Comparison of ENCODE assay signal across 22 cellular contexts in genomic region chr1:53689736-53690401, GRCh38. TPM values are rescaled to one million over a fixed set of nuclear protein-coding genes. Genes with fewer than 3 reads are reported as not detected.
DNase-seq lines count a peak whose midpoint lies in the region; ATAC-seq, FAIRE-seq and TF ChIP-seq lines count a peak whose summit lies in the region.
"Had no signal": no experiment of that assay in that cellular context is flagged by ENCODE, and none has a peak within 500 bp of the region (broad histone marks: within the 10 kb centered on the region; RNA-seq: fewer than 3 reads in every experiment).

No MANE protein-coding gene starts in this region.

- no peaks in the 10 kb centered on the region for H3K9me2 ChIP-seq in SK-N-SH

- peak overlapping the region; percentile 95 for H3K27ac Mint-ChIP-seq in osteocyte (ENCODE audit: unreplicated experiment)

- H3F3A ChIP-seq in SK-N-SH (replicated peaks; ENCODE audit: insufficient read depth), result peaks cover 4% of the 10 kb centered on the region

- H3K4me1 ChIP-seq in SK-N-SH (ENCODE audit: control insufficient read depth in 1 of 2, insufficient read depth in 2 of 2, low read depth in 1 of 2, low read length in 1 of 2), result peaks cover 15 to 50% of the 10 kb centered on the region in 2 experiments; a peak in 1 of 4 replicates

- H3K36me3 ChIP-seq in SK-N-SH (replicated peaks in 1 of 2; ENCODE audit: control insufficient read depth in 1 of 2, insufficient read depth in 2 of 2, low read length in 1 of 2) (no peaks in the 10 kb centered on the region), bronchial epithelial cell (ENCODE audit: control insufficient read depth, insufficient read depth, low read length) (no peaks in the 10 kb centered on the region)

- FAIRE-seq in bronchial epithelial cell (lab: Jason Lieb, UNC), result peak; percentile 43
- FAIRE-seq: HepG2 had no signal

- H3K27ac ChIP-seq in SK-N-SH (ENCODE audit: low read depth in 2 of 2, low read length in 1 of 2), result no peak overlapping the region; a peak in 1 of 4 replicates
- H3K27ac ChIP-seq: 22Rv1 had no signal

- ATAC-seq in SK-N-SH treated with all-trans-retinoic acid at 6 μM for 48 hours (no peak), left colon (no peak)
- ATAC-seq: HCT116, HepG2 had no signal

- POLR2A ChIA-PET in SK-N-SH (lab: Yijun Ruan, JAX), result no interaction called here

- no peak for TF ChIP-seq EP300 in SK-N-SH (IDR thresholded peaks at IDR 0.05; ENCODE audit: borderline replicate concordance in 1 of 2, low read depth in 1 of 2, low read length in 1 of 2)

- H3K9me3 Mint-ChIP-seq in osteocyte (ENCODE audit: unreplicated experiment), result no peaks in the 10 kb centered on the region

- DNase-seq in SK-N-SH (peak; percentile 50), bronchial epithelial cell (ENCODE audit: low read depth) (no peak), glomerular visceral epithelial cell (ENCODE audit: extremely low spot score) (peak; percentile 28), osteocyte (ENCODE audit: extremely low spot score, unreplicated experiment) (no peak), left colon (no peak), globus pallidus (ENCODE audit: low spot score) (no peak)
- DNase-seq in activated CD4-positive, CD25-positive, alpha-beta regulatory T cell (lab: John Stamatoyannopoulos, UW), result no peak
- DNase-seq: Calu3; DMS79 treated with DMSO at 0.1 percent for 48 hours; Kasumi-1; NCI-H1105 treated with DMSO at 0.1 percent for 48 hours; NCI-H2029; NCI-H446; NCI-H524 treated with DMSO at 0.1 percent for 48 hours; NCI-H82; NK-92 treated with Interleukin-12 subunit alpha and Interleukin-12 subunit beta, amount 100 ng/mL, for 24 hours; SHP77 treated with DMSO at 0.1 percent for 48 hours; SW 1271 had no signal

- no peak overlapping the region for H3K4me2 ChIP-seq in SK-N-SH

- H2AFZ ChIP-seq in SK-N-SH (ENCODE audit: low read depth), result no peak overlapping the region

- H3K9ac ChIP-seq in SK-N-SH, result no peak overlapping the region

- no peaks in the 10 kb centered on the region for H3K9me3 ChIP-seq in SK-N-SH

- peaks cover 2% of the 10 kb centered on the region for H3K36me3 Mint-ChIP-seq in osteocyte (ENCODE audit: unreplicated experiment)

- WGBS in SK-N-SH (ENCODE audit: low lambda C conversion rate), result 78% methylated on average over 12 of the region's 13 CpGs

- no peak for TF ChIP-seq CTCF in SK-N-SH (IDR thresholded peaks at IDR 0.05)
- TF ChIP-seq CTCF in bronchial epithelial cell (IDR thresholded peaks at IDR 0.05; ENCODE audit: insufficient read depth, low read length, severe bottlenecking), result no peak
- no peak for TF ChIP-seq CTCF in osteocyte (IDR thresholded peaks at IDR 0.05)

- no peaks in the 10 kb centered on the region for H3K27me3 ChIP-seq in SK-N-SH (ENCODE audit: insufficient read depth)
- H3K27me3 ChIP-seq in bronchial epithelial cell (ENCODE audit: control insufficient read depth, insufficient read depth, low read length), result peaks cover 15% of the 10 kb centered on the region

- no peaks in the 10 kb centered on the region for H3K79me2 ChIP-seq in SK-N-SH (ENCODE audit: insufficient read depth)

- TF ChIP-seq RAD21 in SK-N-SH (IDR thresholded peaks at IDR 0.05; ENCODE audit: low read length), result no peak

- intact Hi-C loops in left colon (cut with DNase I, micrococcal nuclease), result no loop called here

- H3K4me3 ChIP-seq in SK-N-SH (ENCODE audit: low read depth in 2 of 2, low read length in 1 of 2), result no peak overlapping the region
- no peak overlapping the region for H3K4me3 ChIP-seq in bronchial epithelial cell (ENCODE audit: low read depth, low read length)

- CTCF ChIA-PET in SK-N-SH (lab: Yijun Ruan, JAX), result interaction anchor here (1.1 to 2.7 kb wide), 3 partner anchors 13 to 246 kb away, joined by 3 to 11 read pairs (median 4); no protein-coding TSS in a partner anchor

- H4K20me1 ChIP-seq in SK-N-SH (ENCODE audit: insufficient read depth), result no peaks in the 10 kb centered on the region

- no peaks in the 10 kb centered on the region for H3K27me3 Mint-ChIP-seq in osteocyte (ENCODE audit: unreplicated experiment)

- no peak overlapping the region for H3K4me3 Mint-ChIP-seq in osteocyte (ENCODE audit: unreplicated experiment)

- H3K4me1 Mint-ChIP-seq in osteocyte (ENCODE audit: unreplicated experiment), result peaks cover 99% of the 10 kb centered on the region

TF ChIP-seq in SK-N-SH, 30 proteins besides CTCF, POLR2A, EP300 and RAD21:
- TF ChIP-seq TEAD4 (IDR thresholded peaks at IDR 0.05; ENCODE audit: borderline replicate concordance, insufficient read depth) (no peak), GATA2 (CRISPR knock-in tag; IDR thresholded peaks at IDR 0.05) (peak; percentile 45)

TF ChIP-seq in SK-N-SH treated with all-trans-retinoic acid at 6 μM for 48 hours, 23 proteins besides CTCF, POLR2A, EP300 and RAD21 (continues in another document):
- TF ChIP-seq ZNF565 (CRISPR knock-in tag; conservative IDR thresholded peaks at IDR 0.05; ENCODE audit: low read depth) (no peak), PPARA (CRISPR knock-in tag; IDR thresholded peaks at IDR 0.05; ENCODE audit: borderline replicate concordance) (no peak), RARB (CRISPR knock-in tag; IDR thresholded peaks at IDR 0.05) (no peak), ZFP30 (CRISPR knock-in tag; IDR thresholded peaks at IDR 0.05) (no peak), ARNTL (CRISPR knock-in tag; IDR thresholded peaks at IDR 0.05; ENCODE audit: borderline replicate concordance, low read depth) (no peak), OSR1 (CRISPR knock-in tag; IDR thresholded peaks at IDR 0.05) (no peak), ISL1 (CRISPR knock-in tag; IDR thresholded peaks at IDR 0.05) (no peak), CSDC2 (CRISPR knock-in tag; IDR thresholded peaks at IDR 0.05) (no peak), GLIS3 (CRISPR knock-in tag; IDR thresholded peaks at IDR 0.05) (no peak), ZNF8 (CRISPR knock-in tag; IDR thresholded peaks at IDR 0.05) (no peak), ZFP3 (CRISPR knock-in tag; IDR thresholded peaks at IDR 0.05) (no peak)
- TF ChIP-seq, protein P1, sequence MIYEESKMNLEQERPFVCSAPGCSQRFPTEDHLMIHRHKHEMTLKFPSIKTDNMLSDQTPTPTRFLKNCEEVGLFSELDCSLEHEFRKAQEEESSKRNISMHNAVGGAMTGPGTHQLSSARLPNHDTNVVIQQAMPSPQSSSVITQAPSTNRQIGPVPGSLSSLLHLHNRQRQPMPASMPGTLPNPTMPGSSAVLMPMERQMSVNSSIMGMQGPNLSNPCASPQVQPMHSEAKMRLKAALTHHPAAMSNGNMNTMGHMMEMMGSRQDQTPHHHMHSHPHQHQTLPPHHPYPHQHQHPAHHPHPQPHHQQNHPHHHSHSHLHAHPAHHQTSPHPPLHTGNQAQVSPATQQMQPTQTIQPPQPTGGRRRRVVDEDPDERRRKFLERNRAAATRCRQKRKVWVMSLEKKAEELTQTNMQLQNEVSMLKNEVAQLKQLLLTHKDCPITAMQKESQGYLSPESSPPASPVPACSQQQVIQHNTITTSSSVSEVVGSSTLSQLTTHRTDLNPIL (CRISPR knock-in tag; IDR thresholded peaks at IDR 0.05; ENCODE audit: low read depth), result no peak
- TF ChIP-seq, protein P2, sequence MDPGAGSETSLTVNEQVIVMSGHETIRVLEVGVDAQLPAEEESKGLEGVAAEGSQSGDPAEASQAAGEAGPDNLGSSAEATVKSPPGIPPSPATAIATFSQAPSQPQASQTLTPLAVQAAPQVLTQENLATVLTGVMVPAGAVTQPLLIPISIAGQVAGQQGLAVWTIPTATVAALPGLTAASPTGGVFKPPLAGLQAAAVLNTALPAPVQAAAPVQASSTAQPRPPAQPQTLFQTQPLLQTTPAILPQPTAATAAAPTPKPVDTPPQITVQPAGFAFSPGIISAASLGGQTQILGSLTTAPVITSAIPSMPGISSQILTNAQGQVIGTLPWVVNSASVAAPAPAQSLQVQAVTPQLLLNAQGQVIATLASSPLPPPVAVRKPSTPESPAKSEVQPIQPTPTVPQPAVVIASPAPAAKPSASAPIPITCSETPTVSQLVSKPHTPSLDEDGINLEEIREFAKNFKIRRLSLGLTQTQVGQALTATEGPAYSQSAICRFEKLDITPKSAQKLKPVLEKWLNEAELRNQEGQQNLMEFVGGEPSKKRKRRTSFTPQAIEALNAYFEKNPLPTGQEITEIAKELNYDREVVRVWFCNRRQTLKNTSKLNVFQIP (CRISPR knock-in tag; IDR thresholded peaks at IDR 0.05; ENCODE audit: borderline replicate concordance, low read depth), result no peak
- TF ChIP-seq, protein P3, sequence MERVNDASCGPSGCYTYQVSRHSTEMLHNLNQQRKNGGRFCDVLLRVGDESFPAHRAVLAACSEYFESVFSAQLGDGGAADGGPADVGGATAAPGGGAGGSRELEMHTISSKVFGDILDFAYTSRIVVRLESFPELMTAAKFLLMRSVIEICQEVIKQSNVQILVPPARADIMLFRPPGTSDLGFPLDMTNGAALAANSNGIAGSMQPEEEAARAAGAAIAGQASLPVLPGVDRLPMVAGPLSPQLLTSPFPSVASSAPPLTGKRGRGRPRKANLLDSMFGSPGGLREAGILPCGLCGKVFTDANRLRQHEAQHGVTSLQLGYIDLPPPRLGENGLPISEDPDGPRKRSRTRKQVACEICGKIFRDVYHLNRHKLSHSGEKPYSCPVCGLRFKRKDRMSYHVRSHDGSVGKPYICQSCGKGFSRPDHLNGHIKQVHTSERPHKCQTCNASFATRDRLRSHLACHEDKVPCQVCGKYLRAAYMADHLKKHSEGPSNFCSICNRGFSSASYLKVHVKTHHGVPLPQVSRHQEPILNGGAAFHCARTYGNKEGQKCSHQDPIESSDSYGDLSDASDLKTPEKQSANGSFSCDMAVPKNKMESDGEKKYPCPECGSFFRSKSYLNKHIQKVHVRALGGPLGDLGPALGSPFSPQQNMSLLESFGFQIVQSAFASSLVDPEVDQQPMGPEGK (CRISPR knock-in tag; IDR thresholded peaks at IDR 0.05; ENCODE audit: borderline replicate concordance), result no peak
- TF ChIP-seq, protein P4, sequence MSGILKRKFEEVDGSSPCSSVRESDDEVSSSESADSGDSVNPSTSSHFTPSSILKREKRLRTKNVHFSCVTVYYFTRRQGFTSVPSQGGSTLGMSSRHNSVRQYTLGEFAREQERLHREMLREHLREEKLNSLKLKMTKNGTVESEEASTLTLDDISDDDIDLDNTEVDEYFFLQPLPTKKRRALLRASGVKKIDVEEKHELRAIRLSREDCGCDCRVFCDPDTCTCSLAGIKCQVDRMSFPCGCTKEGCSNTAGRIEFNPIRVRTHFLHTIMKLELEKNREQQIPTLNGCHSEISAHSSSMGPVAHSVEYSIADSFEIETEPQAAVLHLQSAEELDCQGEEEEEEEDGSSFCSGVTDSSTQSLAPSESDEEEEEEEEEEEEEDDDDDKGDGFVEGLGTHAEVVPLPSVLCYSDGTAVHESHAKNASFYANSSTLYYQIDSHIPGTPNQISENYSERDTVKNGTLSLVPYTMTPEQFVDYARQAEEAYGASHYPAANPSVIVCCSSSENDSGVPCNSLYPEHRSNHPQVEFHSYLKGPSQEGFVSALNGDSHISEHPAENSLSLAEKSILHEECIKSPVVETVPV (CRISPR knock-in tag; IDR thresholded peaks at IDR 0.05), result no peak

RNA-seq across cellular contexts. Expression of gene GLIS1, which starts 49.1 kb away (rescaled TPM):
- 0.05 and 0.13 TPM in 2 replicates for polyA plus RNA-seq in SK-N-SH (2012; rRNA removed)
- polyA plus RNA-seq in SK-N-SH (2012; cell fraction: cytosol; rRNA removed), result 0.06 and 0.09 TPM in 2 replicates
- 0.15 and 0.25 TPM in 2 replicates for polyA plus RNA-seq in SK-N-SH (2012; cell fraction: nucleus; rRNA removed)
- total RNA-seq in bronchial epithelial cell (under 0.01 TPM in 1 of 2 replicates, not detected in the other), osteocyte (38.0 and 38.3 TPM in 2 replicates), left colon (under 1 TPM; 0.25 to 0.34 TPM)
- total RNA-seq: Calu3, HepG2 had no signal

Comparison
In these comparisons a context has a peak if more than half of its experiments do, and no peak if none do; other contexts are left out.
1. DNase-seq: peak in SK-N-SH (single experiment) and glomerular visceral epithelial cell (single experiment); none in bronchial epithelial cell (single experiment), osteocyte (single experiment), left colon (0 of 2), activated CD4-positive, CD25-positive, alpha-beta regulatory T cell (0 of 4) and globus pallidus (single experiment).
2. RNA of gene GLIS1, which starts 49.1 kb away (total RNA-seq): 38.0 to 38.3 TPM in osteocyte; 0.25 to 0.34 TPM in left colon and under 0.01 TPM in bronchial epithelial cell; every median in the first group is over 10 times any median in the second.